In genomic region chr1:206469411-206469932, GRCh38 we compare ENCODE assay signal across 8 cellular contexts. TPM values are rescaled to one million over a fixed set of nuclear protein-coding genes. Genes with fewer than 3 reads are reported as not detected.
DNase-seq lines count a peak whose midpoint lies in the region; ATAC-seq and TF ChIP-seq lines count a peak whose summit lies in the region.
"Had no signal": no experiment of that assay in that cellular context is flagged by ENCODE, and none has a peak within 500 bp of the region (broad histone marks: within the 10 kb centered on the region; RNA-seq: fewer than 3 reads in every experiment).

No MANE protein-coding gene starts in this region.

- TF ChIP-seq EP300 in upper lobe of left lung (IDR thresholded peaks at IDR 0.05) = no peak

- H3K4me3 ChIP-seq in epithelial cell of proximal tubule (ENCODE audit: low read depth, low read length) = peak overlapping the region; percentile 95
- H3K4me3 ChIP-seq in upper lobe of left lung = no peak overlapping the region

- peaks cover 0 to under 1% (median 0%) of the 10 kb centered on the region in 4 donors for H3K36me3 ChIP-seq in upper lobe of left lung
- H3K36me3 ChIP-seq: HAP-1 had no signal

- peak overlapping the region in 1 of 4 donors; percentile 85 for H3K27ac ChIP-seq in upper lobe of left lung

- H3K4me3 Mint-ChIP-seq in HFFc6 = peak overlapping the region; percentile 86
- H3K4me3 Mint-ChIP-seq in stimulated activated effector memory CD8-positive, alpha-beta T cell treated with anti-CD3 and anti-CD28 coated beads, Interleukin-12 subunit alpha, Interleukin-12 subunit beta, amount 100 ng/mL, for 72 hours = peak overlapping the region; percentile 78

- no peaks in the 10 kb centered on the region for H3K9me3 Mint-ChIP-seq in HFFc6
- no peaks in the 10 kb centered on the region for H3K9me3 Mint-ChIP-seq in stimulated activated effector memory CD8-positive, alpha-beta T cell treated with anti-CD3 and anti-CD28 coated beads, Interleukin-12 subunit alpha, Interleukin-12 subunit beta, amount 100 ng/mL, for 72 hours

- TF ChIP-seq POLR2A in upper lobe of left lung (IDR thresholded peaks at IDR 0.05) = no peak

- no peak for ATAC-seq in stimulated activated effector memory CD8-positive, alpha-beta T cell treated with anti-CD3 and anti-CD28 coated beads, Interleukin-12 subunit alpha, Interleukin-12 subunit beta, amount 100 ng/mL, for 72 hours
- ATAC-seq in upper lobe of left lung (ENCODE audit: low FRiP score in 2 of 2) (no peak), HG02642 (IDR thresholded peaks at IDR 0.05; ENCODE audit: poor library complexity, unreplicated experiment) (no peak)

- 33 to 49% methylated on average over 2 of the region's 2 CpGs for WGBS in upper lobe of left lung, 2 donors

- peaks cover 10% of the 10 kb centered on the region for H3K27me3 Mint-ChIP-seq in HFFc6 (ENCODE audit: insufficient read depth)

- H3K4me1 ChIP-seq in upper lobe of left lung = peaks cover 34 to 59% (median 52%) of the 10 kb centered on the region in 4 donors

- H3K27ac Mint-ChIP-seq in HFFc6 = peak overlapping the region; percentile 86
- peak overlapping the region; percentile 74 for H3K27ac Mint-ChIP-seq in stimulated activated effector memory CD8-positive, alpha-beta T cell treated with anti-CD3 and anti-CD28 coated beads, Interleukin-12 subunit alpha, Interleukin-12 subunit beta, amount 100 ng/mL, for 72 hours

- TF ChIP-seq CTCF in HFFc6 (IDR thresholded peaks at IDR 0.05) (no peak), epithelial cell of proximal tubule (conservative IDR thresholded peaks at IDR 0.05; ENCODE audit: low read depth, low read length) (no peak), upper lobe of left lung (IDR thresholded peaks at IDR 0.05) (no peak)

- DNase-seq in HFFc6 = no peak
- peak in 3 of 5 experiments; percentile 15 to 38 (median 15) for DNase-seq in T-helper 2 cell
- DNase-seq in epithelial cell of proximal tubule (ENCODE audit: low read depth) = no peak
- no peak for DNase-seq in stimulated activated effector memory CD8-positive, alpha-beta T cell treated with anti-CD3 and anti-CD28 coated beads, Interleukin-12 subunit alpha, Interleukin-12 subunit beta, amount 100 ng/mL, for 72 hours (ENCODE audit: low spot score in 2 of 2)
- DNase-seq in upper lobe of left lung = no peak
- DNase-seq in KBM-7 = no peak

- H3K36me3 Mint-ChIP-seq in HFFc6 (ENCODE audit: low read depth) = peaks cover 4% of the 10 kb centered on the region; the same call in 1 of the 2 replicates
- peaks cover 15% of the 10 kb centered on the region for H3K36me3 Mint-ChIP-seq in stimulated activated effector memory CD8-positive, alpha-beta T cell treated with anti-CD3 and anti-CD28 coated beads, Interleukin-12 subunit alpha, Interleukin-12 subunit beta, amount 100 ng/mL, for 72 hours

- H3K27me3 ChIP-seq in upper lobe of left lung = no peaks in the 10 kb centered on the region

- in situ Hi-C loops in KBM-7 (cut with MboI; ENCODE audit: low pct_unique_long_range_greater_than_20kb, low sequenced_read_pairs) = no loop called here

- H3K4me1 Mint-ChIP-seq in HFFc6 (ENCODE audit: low read depth) = peaks cover 74% of the 10 kb centered on the region
- H3K4me1 Mint-ChIP-seq in stimulated activated effector memory CD8-positive, alpha-beta T cell treated with anti-CD3 and anti-CD28 coated beads, Interleukin-12 subunit alpha, Interleukin-12 subunit beta, amount 100 ng/mL, for 72 hours = peaks cover 86% of the 10 kb centered on the region

- H3K9me3 ChIP-seq in upper lobe of left lung = no peaks in the 10 kb centered on the region
- H3K9me3 ChIP-seq: HAP-1 had no signal

RNA-seq across cellular contexts. Expression of gene IKBKE, which starts 0.8 kb away (rescaled TPM):
- 10 to 100 TPM; 15.1 to 19.6 (median 17.1) TPM for total RNA-seq in HFFc6 (2021; fragmentation: NEBNext Ultra II Directional; extraction: Animal tissue kit (Norgen Biotek cat#: 25700))
- total RNA-seq in epithelial cell of proximal tubule = 15.6 and 22.3 TPM in 2 replicates
- 10 to 100 TPM in 2 of 6 donors, 1 to 10 TPM in 4; 7.4 to 25.1 (median 9.2) TPM for total RNA-seq in upper lobe of left lung

RNA-seq across cellular contexts. Expression of gene RASSF5, which starts 37.9 kb away (rescaled TPM):
- total RNA-seq in HFFc6 (2021; fragmentation: NEBNext Ultra II Directional; extraction: Animal tissue kit (Norgen Biotek cat#: 25700)) = 1 to 10 TPM in 2 of 6 experiments, under 1 TPM in 4; 0.52 to 1.1 (median 0.82) TPM
- total RNA-seq in epithelial cell of proximal tubule (3.5 and 4.7 TPM in 2 replicates), upper lobe of left lung (10 to 100 TPM; 47.2 to 61.1 (median 54.9) TPM)

Comparison
In these comparisons a context has a peak if more than half of its experiments do, and no peak if none do; other contexts are left out.
1. DNase-seq: peak in T-helper 2 cell (3 of 5); none in HFFc6 (single experiment), epithelial cell of proximal tubule (single experiment), stimulated activated effector memory CD8-positive, alpha-beta T cell treated with anti-CD3 and anti-CD28 coated beads, Interleukin-12 subunit alpha, Interleukin-12 subunit beta, amount 100 ng/mL, for 72 hours (0 of 2), upper lobe of left lung (0 of 2) and KBM-7 (single experiment).